ENCODE assay signal across 1 cellular context in the genomic region with DNA sequence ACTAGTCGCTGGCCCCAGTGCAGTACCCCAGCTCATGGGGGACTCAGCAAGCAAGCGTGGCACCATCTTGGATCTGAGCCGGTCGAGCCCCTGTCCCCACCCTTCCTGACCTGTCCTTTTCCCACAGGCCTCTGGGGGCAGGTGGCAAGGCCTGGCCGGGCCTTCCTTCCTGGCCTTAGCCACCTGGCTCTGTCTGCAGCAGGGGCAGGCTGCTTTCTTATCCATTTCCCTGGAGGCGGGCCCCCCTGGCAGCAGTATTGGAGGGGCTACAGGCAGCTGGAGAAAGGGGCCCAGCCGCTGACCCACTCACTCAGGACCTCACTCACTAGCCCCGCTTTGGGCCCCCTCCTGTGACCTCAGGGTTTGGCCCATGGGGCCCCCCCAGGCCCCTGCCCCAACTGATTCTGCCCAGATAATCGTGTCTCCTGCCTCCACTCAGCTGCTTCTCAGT.
TF ChIP-seq lines count a peak whose summit lies in the region.

No MANE protein-coding gene starts in this region.

TF ChIP-seq in HCT116, 20 proteins besides CTCF, POLR2A, EP300 and RAD21:
- peak; percentile 37; the same call in 1 of the 2 replicates for TF ChIP-seq POLR2AphosphoS5 (IDR thresholded peaks at IDR 0.05; ENCODE audit: low read depth, low read length)
